In genomic region chr19:40305403-40305802, GRCh38 we compare ENCODE assay signal across 8 cellular contexts. TPM values are rescaled to one million over a fixed set of nuclear protein-coding genes. Genes with fewer than 3 reads are reported as not detected.
DNase-seq lines count a peak whose midpoint lies in the region; ATAC-seq and TF ChIP-seq lines count a peak whose summit lies in the region.

No MANE protein-coding gene starts in this region.

- no peak overlapping the region for H3K4me3 Mint-ChIP-seq in activated naive CD4-positive, alpha-beta T cell treated with anti-CD3 and anti-CD28 coated beads for 36 hours

- peak; percentile 80 for DNase-seq in EL
- peak; percentile 91 for DNase-seq in NAMALWA (ENCODE audit: low spot score)
- peak; percentile 90 for DNase-seq in activated naive CD4-positive, alpha-beta T cell treated with anti-CD3 and anti-CD28 coated beads for 36 hours
- DNase-seq in glomerular visceral epithelial cell (ENCODE audit: extremely low spot score), result peak; percentile 83
- peak; percentile 76 for DNase-seq in pulmonary artery endothelial cell (ENCODE audit: low read depth, low spot score)
- DNase-seq in aorta, result peak; percentile 85 to 90

- no peaks in the 10 kb centered on the region for H3K27me3 Mint-ChIP-seq in activated naive CD4-positive, alpha-beta T cell treated with anti-CD3 and anti-CD28 coated beads for 36 hours (ENCODE audit: low read depth)

- no peaks in the 10 kb centered on the region for H3K36me3 ChIP-seq in aorta (ENCODE audit: control insufficient read depth in 1 of 2, insufficient read depth in 2 of 2, low read length in 1 of 2)

- H3K9me3 Mint-ChIP-seq in activated naive CD4-positive, alpha-beta T cell treated with anti-CD3 and anti-CD28 coated beads for 36 hours, result no peaks in the 10 kb centered on the region

- intact Hi-C loops in activated naive CD4-positive, alpha-beta T cell treated with anti-CD3 and anti-CD28 coated beads for 36 hours (cut with micrococcal nuclease), result loop anchor here (1.0 to 2.0 kb wide), 4 partner anchors 139 to 329 kb away; partner anchors contain the start of gene SERTAD3
- intact Hi-C loops in aorta (cut with DNase I), result loop anchor here (5.0 to 10.0 kb wide), 3 partner anchors 119 to 329 kb away; partner anchors contain the start of gene SERTAD1 (in 1 of the 2)

- H3K27ac Mint-ChIP-seq in activated naive CD4-positive, alpha-beta T cell treated with anti-CD3 and anti-CD28 coated beads for 36 hours, result no peak overlapping the region

- ATAC-seq in SK-N-SH treated with all-trans-retinoic acid at 6 μM for 48 hours (peak; percentile 95), aorta (ENCODE audit: low FRiP score) (peak; percentile 78), GM18519 (IDR thresholded peaks at IDR 0.05; ENCODE audit: low FRiP score, unreplicated experiment) (no peak)

- no peak overlapping the region for H3K27ac ChIP-seq in aorta (ENCODE audit: low read depth in 1 of 2, low read length in 2 of 2)

- H3K4me1 Mint-ChIP-seq in activated naive CD4-positive, alpha-beta T cell treated with anti-CD3 and anti-CD28 coated beads for 36 hours (ENCODE audit: low read depth), result peaks cover 2% of the 10 kb centered on the region

- CTCF ChIA-PET in activated naive CD4-positive, alpha-beta T cell treated with anti-CD3 and anti-CD28 coated beads for 36 hours (lab: Charles Lee), result interaction anchor here (0.6 to 2.3 kb wide), 39 partner anchors 10 to 1538 kb away, joined by 3 to 14 read pairs (median 3); partner anchors contain the start of gene BLVRB

- H3K36me3 Mint-ChIP-seq in activated naive CD4-positive, alpha-beta T cell treated with anti-CD3 and anti-CD28 coated beads for 36 hours (ENCODE audit: low read depth), result no peaks in the 10 kb centered on the region

- 4% methylated on average over 5 of the region's 5 CpGs for WGBS in aorta, 2 donors

- no peaks in the 10 kb centered on the region for H3K9me3 ChIP-seq in aorta (ENCODE audit: control insufficient read depth, low read length)

- no peak overlapping the region for H3K4me3 ChIP-seq in aorta (ENCODE audit: low read length in 2 of 2)

- H3K27me3 ChIP-seq in aorta (ENCODE audit: control insufficient read depth in 1 of 2, insufficient read depth in 2 of 2, low read length in 1 of 2), result no peaks in the 10 kb centered on the region

- no peaks in the 10 kb centered on the region for H3K4me1 ChIP-seq in aorta (ENCODE audit: control insufficient read depth in 1 of 2, insufficient read depth in 2 of 2, low read length in 2 of 2)

TF ChIP-seq in SK-N-SH treated with all-trans-retinoic acid at 6 μM for 48 hours, 23 proteins besides CTCF, POLR2A, EP300 and RAD21:
- no peak for TF ChIP-seq ZFP30 (CRISPR knock-in tag; IDR thresholded peaks at IDR 0.05)
- TF ChIP-seq PATZ1 (CRISPR knock-in tag; IDR thresholded peaks at IDR 0.05; ENCODE audit: borderline replicate concordance), result no peak
- no peak for TF ChIP-seq BACH2 (CRISPR knock-in tag; IDR thresholded peaks at IDR 0.05; ENCODE audit: borderline replicate concordance)
TF ChIP-seq in SK-N-SH treated with all-trans-retinoic acid at 6 μM for 48 hours: peak in this region for 0.

RNA-seq across cellular contexts. Expression of gene AKT2, which starts 20.3 kb away (rescaled TPM):
- total RNA-seq in activated naive CD4-positive, alpha-beta T cell treated with anti-CD3 and anti-CD28 coated beads for 36 hours, result 100 to 1,000 TPM; 152 to 159 TPM
- total RNA-seq in pulmonary artery endothelial cell (22.6 and 30.1 TPM in 2 replicates), aorta (100 to 1,000 TPM; 104 to 131 TPM)
- 10 to 100 TPM; 24.8 to 74.3 TPM for polyA plus RNA-seq in aorta

RNA-seq across cellular contexts. Expression of gene C19orf47, which starts 42.8 kb away (rescaled TPM):
- 10 to 100 TPM; 13.5 to 14.6 TPM for total RNA-seq in activated naive CD4-positive, alpha-beta T cell treated with anti-CD3 and anti-CD28 coated beads for 36 hours
- 7.4 and 10.5 TPM in 2 replicates for total RNA-seq in pulmonary artery endothelial cell
- total RNA-seq in aorta, result 10 to 100 TPM; 16.9 to 22.3 TPM
- 10 to 100 TPM; 11.3 to 20.5 TPM for polyA plus RNA-seq in aorta

RNA-seq across cellular contexts. Expression of gene PLD3, which starts 43.1 kb away (rescaled TPM):
- 10 to 100 TPM; 57.6 to 58.2 TPM for total RNA-seq in activated naive CD4-positive, alpha-beta T cell treated with anti-CD3 and anti-CD28 coated beads for 36 hours
- total RNA-seq in pulmonary artery endothelial cell, result 91.0 and 155 TPM in 2 replicates
- 100 to 1,000 TPM; 184 to 291 TPM for total RNA-seq in aorta
- polyA plus RNA-seq in aorta, result 100 to 1,000 TPM; 143 to 234 TPM
